In the genomic region with DNA sequence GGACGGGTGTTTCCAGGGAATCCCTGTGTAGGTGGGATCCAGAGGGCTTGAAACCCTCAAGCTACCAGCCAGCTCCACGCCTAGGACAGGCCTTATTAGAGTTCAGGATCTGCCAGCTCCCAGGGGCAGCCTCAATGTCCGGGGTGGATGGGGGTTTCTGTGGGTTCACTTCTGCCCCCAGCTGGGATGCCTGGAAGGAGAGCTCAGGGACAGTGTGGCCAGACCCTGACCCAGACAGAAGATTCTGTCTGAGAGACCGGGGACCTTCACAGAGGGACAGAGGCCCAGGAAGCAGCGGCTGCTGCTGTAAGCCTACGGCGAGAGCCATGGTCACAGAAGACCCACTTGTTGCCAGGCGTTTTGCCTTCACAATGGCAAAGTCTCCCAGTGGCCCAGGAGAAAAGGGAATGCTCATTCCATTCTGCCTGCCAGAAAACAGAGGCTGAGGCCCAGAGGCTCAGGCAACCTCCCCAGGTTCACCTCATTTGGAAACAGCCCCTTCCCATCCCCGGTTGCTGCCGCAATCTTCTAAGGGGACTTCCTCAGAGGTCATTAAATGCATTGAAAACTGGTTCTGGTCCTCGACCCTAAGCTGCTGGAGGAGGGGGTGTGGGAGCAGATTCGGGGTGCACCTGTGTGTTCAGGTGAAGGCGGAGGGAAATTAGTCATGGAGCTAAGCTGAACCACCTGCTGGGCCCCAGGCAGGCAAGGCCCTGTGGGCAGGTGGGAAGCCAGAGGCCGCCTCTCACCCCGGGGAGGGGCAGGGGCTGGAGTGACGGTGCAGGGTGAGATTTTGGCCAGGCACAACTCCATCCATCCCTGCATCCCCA, we compare ENCODE assay signal across 23 cellular contexts. TPM values are rescaled to one million over a fixed set of nuclear protein-coding genes. Genes with fewer than 3 reads are reported as not detected.
DNase-seq lines count a peak whose midpoint lies in the region; ATAC-seq, FAIRE-seq and TF ChIP-seq lines count a peak whose summit lies in the region.
"Had no signal": no experiment of that assay in that cellular context is flagged by ENCODE, and none has a peak within 500 bp of the region (broad histone marks: within the 10 kb centered on the region; RNA-seq: fewer than 3 reads in every experiment).

No MANE protein-coding gene starts in this region.

- DNase-seq in Peyer's patch, result peak in 2 of 3 donors; percentile 37 to 44
- no peak for DNase-seq in HepG2 (ENCODE audit: low spot score)
- no peak for DNase-seq in type B pancreatic cell (ENCODE audit: extremely low spot score, unreplicated experiment)
- DNase-seq in HuH-7.5 (ENCODE audit: low spot score), result no peak
- DNase-seq in GM13976 (ENCODE audit: low spot score), result no peak
- DNase-seq in HT-29 (ENCODE audit: low spot score), result no peak
- no peak for DNase-seq in DMS153 (lab: John Stamatoyannopoulos, UW)
- DNase-seq: C1 segment of cervical spinal cord; CD8-positive, alpha-beta T cell; DMS53; GDM1; HFFc6; NCI-H1105; NCI-H146; NCI-H2029; NCI-H345; NCI-H82 had no signal

- no peak for ATAC-seq in HepG2
- ATAC-seq: CD8-positive, alpha-beta T cell; Right ventricle myocardium inferior had no signal

- no peak for FAIRE-seq in HepG2 (lab: Jason Lieb, UNC)
- FAIRE-seq: RCC 7860 had no signal

- H3K4me3 ChIP-seq in Peyer's patch (no peak overlapping the region), HepG2 (replicated peaks in 1 of 3; ENCODE audit: insufficient read depth in 1 of 3, low read depth in 2 of 3, low read length in 3 of 3) (peak overlapping the region in 1 of 3 experiments; percentile 20; a peak in 1 of 6 replicates), mesodermal cell (ENCODE audit: extremely low read depth, insufficient read depth, low read length, poor library complexity, severe bottlenecking) (no peak overlapping the region)

- H3K4me1 ChIP-seq in Peyer's patch (peaks cover 3 to 34% (median 8%) of the 10 kb centered on the region in 4 donors), HepG2 (ENCODE audit: insufficient read depth, low read length) (peaks cover 83% of the 10 kb centered on the region), mesodermal cell (ENCODE audit: control insufficient read depth, insufficient read depth, low read length, poor library complexity, severe bottlenecking) (peaks cover 26% of the 10 kb centered on the region)

- POLR2A ChIA-PET in HepG2 (lab: Yijun Ruan, JAX), result interaction anchor here (0.7 to 5.5 kb wide), 28 partner anchors 11 to 896 kb away, joined by 3 to 141 read pairs (median 8); a partner anchor contains a TSS

- no peak for TF ChIP-seq POLR2A in Peyer's patch (IDR thresholded peaks at IDR 0.05)
- no peak for TF ChIP-seq POLR2A in HepG2 (IDR thresholded peaks at IDR 0.05; ENCODE audit: insufficient read depth in 1 of 2, low read depth in 2 of 2, low read length in 2 of 2)

- WGBS in HepG2 (ENCODE audit: low lambda C conversion rate), result 80% methylated on average over 10 of the region's 16 CpGs
- 90 to 91% methylated on average over 14 to 15 of the region's 16 CpGs for WGBS in mesodermal cell (ENCODE audit: insufficient coverage in 2 of 2), 2 experiments

- peaks cover 3% of the 10 kb centered on the region for H3K27me3 Mint-ChIP-seq in type B pancreatic cell

- no peaks in the 10 kb centered on the region for H3K36me3 Mint-ChIP-seq in type B pancreatic cell
- H3K36me3 Mint-ChIP-seq: CD8-positive, alpha-beta T cell had no signal

- TF ChIP-seq EP300 in HepG2 (IDR thresholded peaks at IDR 0.05; ENCODE audit: low read depth in 2 of 2, low read length in 2 of 2) (no peak), HepG2 (CRISPR knock-in tag; IDR thresholded peaks at IDR 0.05; ENCODE audit: borderline replicate concordance) (no peak)

- H3K4me2 ChIP-seq in HepG2 (ENCODE audit: low read depth, low read length), result peak overlapping the region; percentile 33
- H3K4me2 ChIP-seq: KMS-11 had no signal

- BruUV-seq in HepG2 (replicated peaks; lab: Mats Ljungman, UMichigan), result no TSS peak

- in situ Hi-C loops in HepG2 (cut with HindIII; ENCODE audit: extremely low pct_ligation_motif_present, low pct_unique_long_range_greater_than_20kb), result loop anchor here (5.0 kb wide), 1 partner anchor 35 kb away; no protein-coding TSS in a partner anchor
- in situ Hi-C loops in GM13976 (cut with MboI; ENCODE audit: low sequenced_read_pairs, unreplicated experiment), result loop anchor here (10.0 kb wide), 1 partner anchor 123 kb away; no protein-coding TSS in a partner anchor

- H3K79me2 ChIP-seq in HepG2 (ENCODE audit: insufficient read depth, low read length), result peaks cover 2% of the 10 kb centered on the region

- peak overlapping the region; percentile 73 for H3K9ac ChIP-seq in HepG2 (ENCODE audit: insufficient read depth, low read depth, low read length)
- H3K9ac ChIP-seq: KMS-11 had no signal

- H3K27ac Mint-ChIP-seq in type B pancreatic cell, result peak overlapping the region; percentile 5
- H3K27ac Mint-ChIP-seq: CD8-positive, alpha-beta T cell; HFFc6 had no signal

- peaks cover 14% of the 10 kb centered on the region for H3K4me1 Mint-ChIP-seq in type B pancreatic cell (ENCODE audit: unreplicated experiment)

- peaks cover 5% of the 10 kb centered on the region for H3K9me3 Mint-ChIP-seq in type B pancreatic cell
- H3K9me3 Mint-ChIP-seq: CD8-positive, alpha-beta T cell; HFFc6 had no signal

- H2AFZ ChIP-seq in HepG2 (ENCODE audit: low read length), result no peak overlapping the region

- H3K27ac ChIP-seq in Peyer's patch (no peak overlapping the region), HepG2 (ENCODE audit: extremely low read length, insufficient read depth, low read length) (peak overlapping the region; percentile 100), mesodermal cell (ENCODE audit: low read depth, low read length, severe bottlenecking) (peak overlapping the region; percentile 55)
- H3K27ac ChIP-seq: KMS-11 had no signal

- TF ChIP-seq RAD21 in HepG2 (CRISPR knock-in tag; IDR thresholded peaks at IDR 0.05), result no peak

- no peak overlapping the region for H3K4me3 Mint-ChIP-seq in type B pancreatic cell
- H3K4me3 Mint-ChIP-seq: CD8-positive, alpha-beta T cell; HFFc6 had no signal

- intact Hi-C loops in HepG2 (cut with micrococcal nuclease; ENCODE audit: unreplicated experiment), result loop anchor here (2.0 kb wide), 1 partner anchor 15 kb away; no protein-coding TSS in a partner anchor

- CTCF ChIA-PET in HepG2 (lab: Yijun Ruan, JAX; ENCODE audit: low intra/inter-chr PET ratio, low total read pairs), result interaction anchor here (0.8 to 4.5 kb wide), 6 partner anchors 38 to 464 kb away, joined by 3 to 44 read pairs (median 16); no protein-coding TSS in a partner anchor

- H4K20me1 ChIP-seq in HepG2 (ENCODE audit: insufficient read depth, low read length), result no peaks in the 10 kb centered on the region

- H3K9me3 ChIP-seq in Peyer's patch (no peaks in the 10 kb centered on the region), HepG2 (ENCODE audit: low read length) (no peaks in the 10 kb centered on the region), mesodermal cell (ENCODE audit: control insufficient read depth, low read length) (no peaks in the 10 kb centered on the region)

- TF ChIP-seq CTCF in Peyer's patch (IDR thresholded peaks at IDR 0.05) (no peak), HepG2 (CRISPR knock-in tag; IDR thresholded peaks at IDR 0.05) (no peak), type B pancreatic cell (conservative IDR thresholded peaks at IDR 0.05) (no peak), GM13976 (IDR thresholded peaks at IDR 0.05; ENCODE audit: borderline replicate concordance, control extremely low read depth, extremely low read depth, insufficient read depth, missing control alignments) (no peak)

- H3K36me3 ChIP-seq in Peyer's patch (no peaks in the 10 kb centered on the region), HepG2 (replicated peaks in 1 of 2; ENCODE audit: control insufficient read depth in 1 of 2, insufficient read depth in 2 of 2, low read length in 2 of 2) (no peaks in the 10 kb centered on the region), mesodermal cell (ENCODE audit: control insufficient read depth, insufficient read depth, low read length) (no peaks in the 10 kb centered on the region)

- H3K27me3 ChIP-seq in Peyer's patch, result no peaks in the 10 kb centered on the region
- no peaks in the 10 kb centered on the region; a peak in 2 of 5 replicates for H3K27me3 ChIP-seq in HepG2 (ENCODE audit: control insufficient read depth in 1 of 2, insufficient read depth in 2 of 2, low read length in 2 of 2)

RNA-seq across cellular contexts. Expression of a gene that starts 4.9 kb away (rescaled TPM):
- not detected for total RNA-seq in Peyer's patch
- total RNA-seq in HepG2 (2016; rRNA removed; fragmentation: Illumina TruSeq; extraction: Trizol), result not detected in 2 replicates
- not detected in 2 replicates for total RNA-seq in HepG2 (2016; cell fraction: cytosol; rRNA removed; fragmentation: Illumina TruSeq; extraction: Trizol; ENCODE audit: low read depth)
- total RNA-seq in HepG2 (2016; cell fraction: insoluble cytoplasmic fraction; rRNA removed; fragmentation: Illumina TruSeq; extraction: Trizol), result not detected in 2 replicates
- not detected in 2 replicates for total RNA-seq in HepG2 (2016; cell fraction: membrane; rRNA removed; fragmentation: Illumina TruSeq; extraction: Trizol)
- total RNA-seq in HepG2 (2016; cell fraction: nucleus; rRNA removed; fragmentation: Illumina TruSeq; extraction: Trizol), result not detected in 2 replicates
- not detected in 2 replicates for polyA plus RNA-seq in HepG2 (2011; rRNA removed)
- polyA plus RNA-seq in HepG2 (2011; cell fraction: cytosol; rRNA removed), result 0.15 TPM in 1 of 2 replicates, not detected in the other
- polyA plus RNA-seq in HepG2 (2011; cell fraction: nucleus; rRNA removed), result 0.35 and 0.43 TPM in 2 replicates
- polyA plus RNA-seq in HepG2 (2012), result not detected in 2 replicates
- polyA plus RNA-seq in HepG2 (2016; cell fraction: cytosol; fragmentation: Illumina TruSeq; extraction: Trizol; ENCODE audit: low read depth), result not detected in 2 replicates
- not detected in 2 replicates for polyA plus RNA-seq in HepG2 (2016; cell fraction: insoluble cytoplasmic fraction; fragmentation: Illumina TruSeq; extraction: Trizol; ENCODE audit: low read depth)
- polyA plus RNA-seq in HepG2 (2016; cell fraction: membrane; fragmentation: Illumina TruSeq; extraction: Trizol; ENCODE audit: low read depth), result not detected in 2 replicates
- not detected in 2 replicates for polyA plus RNA-seq in HepG2 (2016; cell fraction: nucleus; fragmentation: Illumina TruSeq; extraction: Trizol; ENCODE audit: insufficient read depth, low read depth)
- not detected in 2 replicates for polyA minus RNA-seq in HepG2 (2011; rRNA and poly(A)+ RNA removed; ENCODE audit: low replicate concordance)
- not detected in 2 replicates for polyA minus RNA-seq in HepG2 (2011; cell fraction: cytosol; rRNA and poly(A)+ RNA removed)
- polyA minus RNA-seq in HepG2 (2011; cell fraction: nucleus; rRNA and poly(A)+ RNA removed), result not detected in 2 replicates
- not detected for polyA plus RNA-seq in mesodermal cell (2013, experiment 1 of 2)
- not detected for polyA plus RNA-seq in mesodermal cell (2013, experiment 2 of 2)
- not detected in 2 replicates for total RNA-seq in type B pancreatic cell (ENCODE audit: low replicate concordance)
- not detected in 2 replicates for total RNA-seq in HT-29 (2014; rRNA removed; shearing (Covaris generic))
- total RNA-seq: CD8-positive, alpha-beta T cell; H4; HFFc6; Right ventricle myocardium inferior; SK-MEL-5 had no signal

RNA-seq across cellular contexts. Expression of a gene that starts 58.3 kb away (rescaled TPM):
- total RNA-seq in Peyer's patch, result 1 to 10 TPM in 3 of 4 donors, under 1 TPM in 1; 0.88 to 5.0 (median 3.4) TPM
- 0.09 TPM in 1 of 2 replicates, not detected in the other for total RNA-seq in HepG2 (2016; rRNA removed; fragmentation: Illumina TruSeq; extraction: Trizol)
- not detected in 2 replicates for total RNA-seq in HepG2 (2016; cell fraction: cytosol; rRNA removed; fragmentation: Illumina TruSeq; extraction: Trizol; ENCODE audit: low read depth)
- not detected in 2 replicates for total RNA-seq in HepG2 (2016; cell fraction: insoluble cytoplasmic fraction; rRNA removed; fragmentation: Illumina TruSeq; extraction: Trizol)
- not detected in 2 replicates for total RNA-seq in HepG2 (2016; cell fraction: membrane; rRNA removed; fragmentation: Illumina TruSeq; extraction: Trizol)
- total RNA-seq in HepG2 (2016; cell fraction: nucleus; rRNA removed; fragmentation: Illumina TruSeq; extraction: Trizol), result not detected in 2 replicates
- polyA plus RNA-seq in HepG2 (2011; rRNA removed), result 0.13 and 0.22 TPM in 2 replicates
- polyA plus RNA-seq in HepG2 (2011; cell fraction: cytosol; rRNA removed), result 0.08 and 0.11 TPM in 2 replicates
- 1.8 and 2.5 TPM in 2 replicates for polyA plus RNA-seq in HepG2 (2011; cell fraction: nucleus; rRNA removed)
- polyA plus RNA-seq in HepG2 (2012), result 0.47 and 1.3 TPM in 2 replicates
- not detected in 2 replicates for polyA plus RNA-seq in HepG2 (2016; cell fraction: cytosol; fragmentation: Illumina TruSeq; extraction: Trizol; ENCODE audit: low read depth)
- not detected in 2 replicates for polyA plus RNA-seq in HepG2 (2016; cell fraction: insoluble cytoplasmic fraction; fragmentation: Illumina TruSeq; extraction: Trizol; ENCODE audit: low read depth)
- not detected in 2 replicates for polyA plus RNA-seq in HepG2 (2016; cell fraction: membrane; fragmentation: Illumina TruSeq; extraction: Trizol; ENCODE audit: low read depth)
- not detected in 2 replicates for polyA plus RNA-seq in HepG2 (2016; cell fraction: nucleus; fragmentation: Illumina TruSeq; extraction: Trizol; ENCODE audit: insufficient read depth, low read depth)
- 0.28 and 0.44 TPM in 2 replicates for polyA minus RNA-seq in HepG2 (2011; rRNA and poly(A)+ RNA removed; ENCODE audit: low replicate concordance)
- not detected in 2 replicates for polyA minus RNA-seq in HepG2 (2011; cell fraction: cytosol; rRNA and poly(A)+ RNA removed)
- 1.0 and 1.6 TPM in 2 replicates for polyA minus RNA-seq in HepG2 (2011; cell fraction: nucleus; rRNA and poly(A)+ RNA removed)
- 0.33 TPM for polyA plus RNA-seq in mesodermal cell (2013, experiment 1 of 2)
- polyA plus RNA-seq in mesodermal cell (2013, experiment 2 of 2), result 0.46 TPM
- 3.4 and 7.4 TPM in 2 replicates for total RNA-seq in type B pancreatic cell (ENCODE audit: low replicate concordance)
- 2.8 and 4.1 TPM in 2 replicates for total RNA-seq in HT-29 (2014; rRNA removed; shearing (Covaris generic))
- total RNA-seq: SK-MEL-5 had no signal

Comparison
In these comparisons a context has a peak if more than half of its experiments do, and no peak if none do; other contexts are left out.
1. DNase-seq: peak in Peyer's patch (2 of 3); none in HepG2 (single experiment), type B pancreatic cell (single experiment), HuH-7.5 (single experiment), GM13976 (single experiment), HT-29 (single experiment) and DMS153 (single experiment).
2. H3K27ac ChIP-seq: peak in HepG2 (single experiment) and mesodermal cell (single experiment); none in Peyer's patch (0 of 4).